In genomic region chr19:20422616-20423205, GRCh38 we compare ENCODE assay signal across 7 cellular contexts.
A peak's percentile ranks its signal among the peaks of the same experiment; 100 is the strongest.
DNase-seq lines count a peak whose midpoint lies in the region; ATAC-seq and TF ChIP-seq lines count a peak whose summit lies in the region.

No MANE protein-coding gene starts in this region.

- H2AFZ ChIP-seq in Loucy (ENCODE audit: low read length): no peak overlapping the region
- H2AFZ ChIP-seq in mammary epithelial cell (ENCODE audit: low read depth, low read length): no peak overlapping the region

- H3K79me2 ChIP-seq in Loucy (ENCODE audit: insufficient read depth, low read length) (peaks cover 14% of the 10 kb centered on the region; the same call in 1 of the 2 replicates), mammary epithelial cell (ENCODE audit: insufficient read depth, low read length) (peaks cover 5% of the 10 kb centered on the region)

- DNase-seq in mammary epithelial cell: no peak
- no peak for DNase-seq in GM19240 (ENCODE audit: insufficient read length, low spot score)
- DNase-seq in T-helper 1 cell: no peak

- no peak overlapping the region for H3K9ac ChIP-seq in Loucy (ENCODE audit: low read depth, low read length, poor library complexity, severe bottlenecking)
- no peak overlapping the region for H3K9ac ChIP-seq in mammary epithelial cell (ENCODE audit: insufficient read depth, low read length)
- H3K9ac ChIP-seq in stomach smooth muscle (ENCODE audit: low read length in 2 of 2): peak overlapping the region; percentile 68 to 74

- dilution Hi-C loops in mammary epithelial cell (cut with HindIII; ENCODE audit: low sequenced_read_pairs): no loop called here

- BruUV-seq in mammary epithelial cell (replicated peaks; lab: Mats Ljungman, UMichigan): no TSS peak

- TF ChIP-seq CTCF in Loucy (conservative IDR thresholded peaks at IDR 0.05; ENCODE audit: low read length) (no peak), mammary epithelial cell (conservative IDR thresholded peaks at IDR 0.05 in 1 of 2, IDR thresholded peaks at IDR 0.05 in 1 of 2; ENCODE audit: extremely low read depth in 1 of 2, insufficient read depth in 1 of 2, low read depth in 1 of 2, low read length in 2 of 2) (no peak)

- H3K27ac ChIP-seq in mammary epithelial cell (ENCODE audit: insufficient read depth, low read depth, low read length): no peak overlapping the region
- peak overlapping the region; percentile 52 for H3K27ac ChIP-seq in layer of hippocampus (ENCODE audit: low read depth, low read length)
- peak overlapping the region; percentile 73 for H3K27ac ChIP-seq in stomach smooth muscle (ENCODE audit: low read length)

- WGBS in mammary epithelial cell (ENCODE audit: low coverage, missing lambda C conversion rate): 3% methylated on average over 12 of the region's 15 CpGs

- H4K20me1 ChIP-seq in Loucy (ENCODE audit: insufficient read depth, low read length, poor library complexity, severe bottlenecking) (no peaks in the 10 kb centered on the region), mammary epithelial cell (ENCODE audit: insufficient read depth, low read length) (no peaks in the 10 kb centered on the region)

- in situ Hi-C loops in mammary epithelial cell (cut with MboI; ENCODE audit: low sequenced_read_pairs in 2 of 2): no loop called here

- intact Hi-C loops in mammary epithelial cell (cut with micrococcal nuclease): loop anchor here (5.0 to 10.0 kb wide), 5 partner anchors 142 to 835 kb away; partner anchors contain the start of genes ZNF431, ZNF737 and ZNF85

- H3K27me3 ChIP-seq in Loucy (ENCODE audit: insufficient read depth, low read length, poor library complexity, severe bottlenecking) (no peaks in the 10 kb centered on the region), mammary epithelial cell (ENCODE audit: insufficient read depth, low read length) (no peaks in the 10 kb centered on the region), layer of hippocampus (ENCODE audit: control insufficient read depth, insufficient read depth, low read length) (no peaks in the 10 kb centered on the region), stomach smooth muscle (ENCODE audit: control insufficient read depth in 1 of 2, insufficient read depth in 2 of 2, low read length in 2 of 2) (no peaks in the 10 kb centered on the region)

- H3K9me3 ChIP-seq in Loucy (ENCODE audit: insufficient read depth, low read depth, low read length) (peaks cover 2% of the 10 kb centered on the region; the same call in 1 of the 2 replicates), mammary epithelial cell (replicated peaks; ENCODE audit: insufficient read depth, low read length) (peaks cover 13% of the 10 kb centered on the region), stomach smooth muscle (ENCODE audit: control insufficient read depth in 2 of 2, low read length in 2 of 2) (no peaks in the 10 kb centered on the region)

- H3K4me1 ChIP-seq in Loucy (ENCODE audit: insufficient read depth, low read length, poor library complexity, severe bottlenecking) (no peaks in the 10 kb centered on the region), mammary epithelial cell (ENCODE audit: insufficient read depth, low read length) (no peaks in the 10 kb centered on the region), stomach smooth muscle (ENCODE audit: control insufficient read depth, insufficient read depth, low read length) (peaks cover 6% of the 10 kb centered on the region)

- H3K9me2 ChIP-seq in Loucy (replicated peaks; ENCODE audit: low read depth, low read length): no peaks in the 10 kb centered on the region

- CTCF ChIA-PET in mammary epithelial cell (lab: Charles Lee; ENCODE audit: low non-redundant PET): no interaction called here

- peak overlapping the region; percentile 48 for H3K4me2 ChIP-seq in Loucy (ENCODE audit: low read depth, low read length, poor library complexity, severe bottlenecking)
- H3K4me2 ChIP-seq in mammary epithelial cell (ENCODE audit: insufficient read depth, low read depth, low read length): no peak overlapping the region

- H3K4me3 ChIP-seq in Loucy (ENCODE audit: low read length, poor library complexity, severe bottlenecking): no peak overlapping the region
- peak overlapping the region in 2 of 3 experiments; percentile 5 to 58 for H3K4me3 ChIP-seq in mammary epithelial cell (replicated peaks in 1 of 3; ENCODE audit: insufficient read depth in 1 of 3, low read depth in 2 of 3, low read length in 3 of 3)
- peak overlapping the region; percentile 82 to 84 for H3K4me3 ChIP-seq in stomach smooth muscle (ENCODE audit: low read length in 2 of 2)

- no peak for ATAC-seq in HG02885 (IDR thresholded peaks at IDR 0.05; ENCODE audit: poor library complexity, unreplicated experiment)

- no peaks in the 10 kb centered on the region for H3K36me3 ChIP-seq in Loucy (ENCODE audit: insufficient read depth, low read length)
- no peaks in the 10 kb centered on the region for H3K36me3 ChIP-seq in mammary epithelial cell (ENCODE audit: insufficient read depth, low read length)
- H3K36me3 ChIP-seq in stomach smooth muscle (ENCODE audit: control insufficient read depth in 2 of 2, insufficient read depth in 2 of 2, low read length in 2 of 2): no peaks in the 10 kb centered on the region

- H3F3A ChIP-seq in Loucy (ENCODE audit: low read depth): no peaks in the 10 kb centered on the region

Comparison
In these comparisons a context has a peak if more than half of its experiments do, and no peak if none do; other contexts are left out.
1. H3K9ac ChIP-seq: peak in stomach smooth muscle (2 of 2); none in Loucy (single experiment) and mammary epithelial cell (single experiment).